ENCODE assay signal across 10 cellular contexts in the genomic region with DNA sequence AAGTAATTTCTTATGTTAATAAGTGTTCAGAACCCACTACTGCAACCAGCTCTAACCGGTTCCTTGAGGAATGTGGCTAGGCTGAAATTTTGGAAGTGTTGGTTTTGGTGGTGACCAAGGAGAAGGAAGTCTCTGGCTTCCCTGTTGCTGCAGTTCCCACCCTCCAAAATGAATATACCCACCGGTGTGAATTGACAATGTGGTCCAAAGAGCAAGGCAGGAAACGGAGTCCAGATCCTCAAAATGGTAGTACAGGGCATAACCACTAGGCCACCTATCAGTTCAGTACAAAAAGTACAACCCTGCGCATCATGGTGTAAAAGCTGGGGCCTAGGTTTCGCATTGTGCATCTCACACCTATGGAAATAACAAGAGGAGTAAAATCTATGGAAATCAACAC.
DNase-seq lines count a peak whose midpoint lies in the region; ATAC-seq, FAIRE-seq and TF ChIP-seq lines count a peak whose summit lies in the region.
"Had no signal": no experiment of that assay in that cellular context is flagged by ENCODE, and none has a peak within 500 bp of the region (broad histone marks: within the 10 kb centered on the region; RNA-seq: fewer than 3 reads in every experiment).

No MANE protein-coding gene starts in this region.

- H3K36me3 Mint-ChIP-seq in dendritic cell treated with granulocyte-macrophage colony-stimulating factor and Interleukin-4, amounts not matched to agents 40 ng/mL and 50 ng/mL, for 4 days (ENCODE audit: low read depth), result peaks cover 57% of the 10 kb centered on the region

- no peak overlapping the region for H3K9ac ChIP-seq in MM.1S (ENCODE audit: low read length)

- H3F3A ChIP-seq in MM.1S (ENCODE audit: insufficient read depth, low read length), result peaks cover 21% of the 10 kb centered on the region

- H2AFZ ChIP-seq in MM.1S (ENCODE audit: low read length) (no peak overlapping the region), neuron (ENCODE audit: low read depth, low read length) (no peak overlapping the region)

- peaks cover 44% of the 10 kb centered on the region for H4K20me1 ChIP-seq in MM.1S (ENCODE audit: insufficient read depth, low read length)

- DNase-seq in GM06990 (ENCODE audit: extremely low read depth, insufficient read length), result no peak
- DNase-seq in MM.1S, result no peak
- no peak for DNase-seq in D721Med (ENCODE audit: insufficient read length, low spot score)
- no peak for DNase-seq in HPDE6-E6E7 (ENCODE audit: extremely low spot score)
- DNase-seq: stimulated activated CD4-positive, alpha-beta T cell treated with anti-CD3 and anti-CD28 coated beads, Interleukin-12 subunit alpha, Interleukin-12 subunit beta, amount 100 ng/mL, for 4 hours had no signal

- TF ChIP-seq CTCF in GM06990 (IDR thresholded peaks at IDR 0.05; ENCODE audit: insufficient read depth, low read length, poor library complexity, severe bottlenecking) (peak; percentile 34), MM.1S (IDR thresholded peaks at IDR 0.05; ENCODE audit: low read length) (peak; percentile 6; the same call in 1 of the 2 replicates), D721Med (IDR thresholded peaks at IDR 0.05; ENCODE audit: insufficient read depth, missing control alignments) (no peak)

- no peaks in the 10 kb centered on the region for H3K9me2 ChIP-seq in MM.1S (replicated peaks; ENCODE audit: insufficient read depth, low read length)

- intact Hi-C loops in dendritic cell treated with granulocyte-macrophage colony-stimulating factor and Interleukin-4, amounts not matched to agents 40 ng/mL and 50 ng/mL, for 4 days (cut with micrococcal nuclease), result no loop called here

- no peak overlapping the region for H3K27ac Mint-ChIP-seq in dendritic cell treated with granulocyte-macrophage colony-stimulating factor and Interleukin-4, amounts not matched to agents 40 ng/mL and 50 ng/mL, for 4 days

- no peak for ATAC-seq in GM19328 (IDR thresholded peaks at IDR 0.05; ENCODE audit: unreplicated experiment)
- no peak for ATAC-seq in GM21529 (IDR thresholded peaks at IDR 0.05; ENCODE audit: unreplicated experiment)

- H3K4me1 ChIP-seq in MM.1S (ENCODE audit: low read length), result peaks cover 19% of the 10 kb centered on the region
- H3K4me1 ChIP-seq in neuron (ENCODE audit: insufficient read depth, low read length), result peaks cover 20% of the 10 kb centered on the region

- H3K27me3 ChIP-seq in GM06990 (replicated peaks; ENCODE audit: control insufficient read depth, insufficient read depth, low read length), result no peaks in the 10 kb centered on the region
- H3K27me3 ChIP-seq in MM.1S (replicated peaks; ENCODE audit: insufficient read depth, low read length), result no peaks in the 10 kb centered on the region
- H3K27me3 ChIP-seq in neuron (ENCODE audit: insufficient read depth, low read length), result no peaks in the 10 kb centered on the region

- no peaks in the 10 kb centered on the region for H3K9me3 Mint-ChIP-seq in dendritic cell treated with granulocyte-macrophage colony-stimulating factor and Interleukin-4, amounts not matched to agents 40 ng/mL and 50 ng/mL, for 4 days

- H3K4me2 ChIP-seq in MM.1S (ENCODE audit: low read depth, low read length), result peak overlapping the region; percentile 75; the same call in 1 of the 2 replicates

- peak overlapping the region; percentile 17 for H3K4me3 Mint-ChIP-seq in dendritic cell treated with granulocyte-macrophage colony-stimulating factor and Interleukin-4, amounts not matched to agents 40 ng/mL and 50 ng/mL, for 4 days

- H3K4me3 ChIP-seq in GM06990 (replicated peaks; ENCODE audit: low read depth, low read length) (peak overlapping the region; percentile 85), MM.1S (ENCODE audit: low read length) (peak overlapping the region; percentile 42; the same call in 1 of the 2 replicates), neuron (ENCODE audit: low read length) (peak overlapping the region; percentile 91)

- H3K36me3 ChIP-seq in GM06990 (ENCODE audit: control insufficient read depth, insufficient read depth, low read length) (peaks cover 7% of the 10 kb centered on the region), MM.1S (replicated peaks; ENCODE audit: insufficient read depth, low read length) (no peaks in the 10 kb centered on the region; the same call in 1 of the 2 replicates), neuron (ENCODE audit: insufficient read depth, low read length) (peaks cover 56% of the 10 kb centered on the region)

- H3K9me3 ChIP-seq in MM.1S (replicated peaks; ENCODE audit: insufficient read depth, low read length) (no peaks in the 10 kb centered on the region), neuron (ENCODE audit: low read length) (no peaks in the 10 kb centered on the region)

- H3K79me2 ChIP-seq in MM.1S (ENCODE audit: low read length), result peaks cover 70% of the 10 kb centered on the region

- peaks cover 50% of the 10 kb centered on the region for H3K4me1 Mint-ChIP-seq in dendritic cell treated with granulocyte-macrophage colony-stimulating factor and Interleukin-4, amounts not matched to agents 40 ng/mL and 50 ng/mL, for 4 days (ENCODE audit: low read depth)

- no peak for FAIRE-seq in D721Med (lab: Jason Lieb, UNC)
- FAIRE-seq: endometrium had no signal

- no peak overlapping the region for H3K27ac ChIP-seq in MM.1S (ENCODE audit: low read length)

- H3K27me3 Mint-ChIP-seq in dendritic cell treated with granulocyte-macrophage colony-stimulating factor and Interleukin-4, amounts not matched to agents 40 ng/mL and 50 ng/mL, for 4 days, result no peaks in the 10 kb centered on the region
